Comparison of ENCODE assay signal across 1 cellular context in genomic region chr5:103562453-103563157, GRCh38.
TF ChIP-seq lines count a peak whose summit lies in the region.

NUDT12 (minus strand) TSS chr5:103562789; CDS start chr5:103560248, 2,541 bp downstream.

TF ChIP-seq in K562, 482 proteins besides CTCF, POLR2A, EP300 and RAD21 (continued from another document):
- TF ChIP-seq ZNF263 (CRISPR knock-in tag; IDR thresholded peaks at IDR 0.05; ENCODE audit: borderline replicate concordance) (peak; percentile 48; the same call in 1 of the 2 replicates), ARID4B (CRISPR knock-in tag; IDR thresholded peaks at IDR 0.05) (peak; percentile 58; the same call in 1 of the 2 replicates), ATF7 (IDR thresholded peaks at IDR 0.05) (peak; percentile 39; the same call in 1 of the 2 replicates), STAT5A (IDR thresholded peaks at IDR 0.05; ENCODE audit: borderline replicate concordance, low read length) (no peak), STAT6 (CRISPR knock-in tag; IDR thresholded peaks at IDR 0.05) (0 out of 2 replicates have a peak, but pooled peaks have one; percentile 65), CREB3L1 (IDR thresholded peaks at IDR 0.05; ENCODE audit: borderline replicate concordance, low read depth) (peak; percentile 58; the same call in 1 of the 2 replicates)
TF ChIP-seq in K562: peak in this region for 71.
